27 cellular contexts compared by ENCODE assay signal in genomic region chr18:34399892-34400291, GRCh38.
"Had no signal": no experiment of that assay in that cellular context is flagged by ENCODE, and none has a peak within 500 bp of the region (broad histone marks: within the 10 kb centered on the region; RNA-seq: fewer than 3 reads in every experiment).

No MANE protein-coding gene starts in this region.

- H3K79me2 ChIP-seq: hepatocyte had no signal

- ATAC-seq: left cardiac atrium; left lobe of liver; naive thymus-derived CD4-positive, alpha-beta T cell; natural killer cell treated with Interleukin-12 subunit alpha and Interleukin-12 subunit beta and Interleukin-15 and Interleukin-18, amount 100 ng/mL, for 72 hours; right cardiac atrium; sciatic nerve; stimulated activated memory B cell treated with anti-CD40 and anti-IgM and Interleukin-4, amounts not matched to agents 10 μg/mL and 1 μg/mL and 100 μg/mL, for 72 hours; stimulated activated naive CD8-positive, alpha-beta T cell treated with anti-CD3 and anti-CD28 coated beads, Interleukin-15, amount 100 ng/mL, for 72 hours had no signal

- H3K4me2 ChIP-seq: hepatocyte had no signal

- H3K36me3 Mint-ChIP-seq: mesothelial cell of epicardium; naive thymus-derived CD4-positive, alpha-beta T cell; natural killer cell treated with Interleukin-12 subunit alpha and Interleukin-12 subunit beta and Interleukin-15 and Interleukin-18, amount 100 ng/mL, for 72 hours; stimulated activated memory B cell treated with anti-CD40 and anti-IgM and Interleukin-4, amounts not matched to agents 10 μg/mL and 1 μg/mL and 100 μg/mL, for 72 hours; type B pancreatic cell had no signal

- H3K27me3 Mint-ChIP-seq: naive thymus-derived CD4-positive, alpha-beta T cell; natural killer cell treated with Interleukin-12 subunit alpha and Interleukin-12 subunit beta and Interleukin-15 and Interleukin-18, amount 100 ng/mL, for 72 hours; progenitor cell of endocrine pancreas; stimulated activated memory B cell treated with anti-CD40 and anti-IgM and Interleukin-4, amounts not matched to agents 10 μg/mL and 1 μg/mL and 100 μg/mL, for 72 hours; stimulated activated naive CD8-positive, alpha-beta T cell treated with anti-CD3 and anti-CD28 coated beads, Interleukin-15, amount 100 ng/mL, for 72 hours; type B pancreatic cell had no signal

- DNase-seq: kidney glomerular epithelial cell; left cardiac atrium; mesendoderm; naive thymus-derived CD4-positive, alpha-beta T cell; ovary; retina; right cardiac atrium; small intestine; spleen; stimulated activated CD4-positive, alpha-beta T cell treated with anti-CD3 and anti-CD28 coated beads, Interleukin-1b, Interleukin-23, amount 100 ng/mL, for 48 hours; stimulated activated CD4-positive, alpha-beta T cell treated with anti-CD3 and anti-CD28 coated beads, Interleukin-2, amount 100 ng/mL, for 48 hours; stimulated activated CD4-positive, alpha-beta T cell treated with anti-CD3 and anti-CD28 coated beads, Interleukin-4, amount 100 ng/mL, for 4 hours; stimulated activated CD8-positive, alpha-beta memory T cell treated with anti-CD3 and anti-CD28 coated beads, Interleukin-4, amount 100 ng/mL, for 48 hours; stimulated activated naive CD4-positive, alpha-beta T cell treated with Interleukin-2 at 50 U/mL for 16 hours; stimulated activated naive CD8-positive, alpha-beta T cell treated with anti-CD3 and anti-CD28 coated beads, Interleukin-15, amount 100 ng/mL, for 72 hours; substantia nigra; uterus had no signal

- H3K4me1 ChIP-seq: spleen, tibial nerve, uterus had no signal

- H3K27me3 ChIP-seq: hepatocyte, ovary, spleen, tibial nerve, uterus had no signal

- H2AFZ ChIP-seq: hepatocyte had no signal

- H3K27ac Mint-ChIP-seq: mesothelial cell of epicardium; naive thymus-derived CD4-positive, alpha-beta T cell; natural killer cell treated with Interleukin-12 subunit alpha and Interleukin-12 subunit beta and Interleukin-15 and Interleukin-18, amount 100 ng/mL, for 72 hours; progenitor cell of endocrine pancreas; stimulated activated memory B cell treated with anti-CD40 and anti-IgM and Interleukin-4, amounts not matched to agents 10 μg/mL and 1 μg/mL and 100 μg/mL, for 72 hours; stimulated activated naive CD8-positive, alpha-beta T cell treated with anti-CD3 and anti-CD28 coated beads, Interleukin-15, amount 100 ng/mL, for 72 hours; type B pancreatic cell had no signal

- H3K4me3 Mint-ChIP-seq: mesothelial cell of epicardium; naive thymus-derived CD4-positive, alpha-beta T cell; natural killer cell treated with Interleukin-12 subunit alpha and Interleukin-12 subunit beta and Interleukin-15 and Interleukin-18, amount 100 ng/mL, for 72 hours; stimulated activated memory B cell treated with anti-CD40 and anti-IgM and Interleukin-4, amounts not matched to agents 10 μg/mL and 1 μg/mL and 100 μg/mL, for 72 hours; stimulated activated naive CD8-positive, alpha-beta T cell treated with anti-CD3 and anti-CD28 coated beads, Interleukin-15, amount 100 ng/mL, for 72 hours; type B pancreatic cell had no signal

- H3K4me1 Mint-ChIP-seq: mesothelial cell of epicardium; naive thymus-derived CD4-positive, alpha-beta T cell; stimulated activated memory B cell treated with anti-CD40 and anti-IgM and Interleukin-4, amounts not matched to agents 10 μg/mL and 1 μg/mL and 100 μg/mL, for 72 hours; stimulated activated naive CD8-positive, alpha-beta T cell treated with anti-CD3 and anti-CD28 coated beads, Interleukin-15, amount 100 ng/mL, for 72 hours had no signal

- H3K9me3 ChIP-seq: ovary, spleen, tibial nerve, uterus had no signal

- H3K36me3 ChIP-seq: ovary, spleen, tibial nerve, uterus had no signal

- H3K9me3 Mint-ChIP-seq: stimulated activated memory B cell treated with anti-CD40 and anti-IgM and Interleukin-4, amounts not matched to agents 10 μg/mL and 1 μg/mL and 100 μg/mL, for 72 hours; type B pancreatic cell had no signal

- H3K27ac ChIP-seq: hepatocyte, ovary, spleen, tibial nerve, uterus had no signal

- H3K4me3 ChIP-seq: hepatocyte, lung, ovary, spleen, tibial nerve, uterus had no signal
